ENCODE assay signal across 14 cellular contexts in the genomic region with DNA sequence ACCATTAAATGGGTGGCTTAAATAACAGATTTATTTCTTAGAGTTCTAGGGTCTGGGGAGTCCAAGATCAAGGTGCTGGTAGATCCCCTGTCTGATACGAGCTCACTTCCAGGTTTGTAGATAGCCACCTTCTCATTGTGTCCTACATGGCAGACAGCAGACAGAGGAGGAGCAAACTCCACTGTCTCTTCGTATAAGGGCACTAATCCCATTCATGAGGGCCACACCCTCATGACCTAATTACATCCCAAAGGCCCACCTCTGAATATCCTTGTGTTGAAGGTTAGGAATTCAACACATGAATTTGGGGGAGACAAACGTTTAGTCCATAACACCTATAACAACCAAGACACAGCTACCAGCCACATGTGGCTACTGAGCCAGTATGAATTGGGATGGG. TPM values are rescaled to one million over a fixed set of nuclear protein-coding genes. Genes with fewer than 3 reads are reported as not detected.
A peak's percentile ranks its signal among the peaks of the same experiment; 100 is the strongest.
DNase-seq lines count a peak whose midpoint lies in the region; ATAC-seq, FAIRE-seq and TF ChIP-seq lines count a peak whose summit lies in the region.
"Had no signal": no experiment of that assay in that cellular context is flagged by ENCODE, and none has a peak within 500 bp of the region (broad histone marks: within the 10 kb centered on the region; RNA-seq: fewer than 3 reads in every experiment).

No MANE protein-coding gene starts in this region.

- no peak overlapping the region for H3K23ac ChIP-seq in H9 (ENCODE audit: insufficient read length, low read depth, low read length)

- H3T11ph ChIP-seq in H9 (ENCODE audit: low read length) = no peak overlapping the region

- H3K9me3 ChIP-seq in HepG2 (ENCODE audit: low read length) (no peaks in the 10 kb centered on the region), right lobe of liver (no peaks in the 10 kb centered on the region), K562 (replicated peaks; ENCODE audit: control insufficient read depth, insufficient read depth, low read depth, low read length) (peaks cover 9% of the 10 kb centered on the region), H9 (ENCODE audit: control insufficient read depth, low read depth, low read length) (no peaks in the 10 kb centered on the region)

- peaks cover 0 to 10% (median 3%) of the 10 kb centered on the region in 3 donors for H3K36me3 Mint-ChIP-seq in immature natural killer cell
- H3K36me3 Mint-ChIP-seq in H9 (ENCODE audit: insufficient read depth in 1 of 3, low read depth in 3 of 3) = no peaks in the 10 kb centered on the region

- H3K27me3 ChIP-seq in HepG2 (ENCODE audit: control insufficient read depth in 1 of 2, insufficient read depth in 2 of 2, low read length in 2 of 2) (peaks cover 0 to 14% of the 10 kb centered on the region in 2 experiments; a peak in 3 of 5 replicates), right lobe of liver (no peaks in the 10 kb centered on the region), K562 (ENCODE audit: control insufficient read depth in 2 of 2, insufficient read depth in 2 of 2, low read length in 2 of 2) (no peaks in the 10 kb centered on the region), H9 (ENCODE audit: insufficient read depth, low read length) (no peaks in the 10 kb centered on the region)

- H3K4me1 ChIP-seq in HepG2 (ENCODE audit: insufficient read depth, low read length) (peaks cover 40% of the 10 kb centered on the region), right lobe of liver (no peaks in the 10 kb centered on the region), K562 (replicated peaks in 1 of 2; ENCODE audit: control insufficient read depth in 2 of 2, insufficient read depth in 2 of 2, low read length in 2 of 2) (peaks cover 52 to 58% of the 10 kb centered on the region in 2 experiments), H9 (ENCODE audit: insufficient read depth, low read length) (0 out of 2 replicates have a peak, but pooled peaks cover 2% of the 10 kb centered on the region)

- TF ChIP-seq RAD21 in HepG2 (CRISPR knock-in tag; IDR thresholded peaks at IDR 0.05) (no peak), K562 (CRISPR knock-in tag; conservative IDR thresholded peaks at IDR 0.05 in 1 of 2, IDR thresholded peaks at IDR 0.05 in 1 of 2) (no peak)

- no peak overlapping the region for H2AK5ac ChIP-seq in H9 (ENCODE audit: insufficient read length, low read length)

- FAIRE-seq in HepG2 (lab: Jason Lieb, UNC) = no peak
- FAIRE-seq in K562 (lab: Jason Lieb, UNC) = peak; percentile 26

- H3K79me2 ChIP-seq in HepG2 (ENCODE audit: insufficient read depth, low read length) = no peaks in the 10 kb centered on the region
- H3K79me2 ChIP-seq in K562 (ENCODE audit: control insufficient read depth, insufficient read depth, low read length) = peaks cover 8% of the 10 kb centered on the region; the same call in 2 of the 3 replicates
- H3K79me2 ChIP-seq in H9 (ENCODE audit: insufficient read depth, low read length) = no peaks in the 10 kb centered on the region

- peaks cover 48 to 68% (median 61%) of the 10 kb centered on the region in 3 donors for H3K27me3 Mint-ChIP-seq in immature natural killer cell (ENCODE audit: low read depth in 3 of 3)
- peaks cover 2% of the 10 kb centered on the region; the same call in 1 of the 2 replicates for H3K27me3 Mint-ChIP-seq in H9 (ENCODE audit: low read depth)

- ATAC-seq in HepG2 (no peak), right lobe of liver (no peak), K562 (no peak), GM18519 (IDR thresholded peaks at IDR 0.05; ENCODE audit: low FRiP score, unreplicated experiment) (no peak), left cardiac atrium (no peak)
- ATAC-seq: GM23338 had no signal

- H3K23me2 ChIP-seq in H9 (ENCODE audit: insufficient read length, low read depth, low read length, poor library complexity, severe bottlenecking) = no peaks in the 10 kb centered on the region

- no peak overlapping the region for H2AFZ ChIP-seq in HepG2 (ENCODE audit: low read length)
- 0 out of 2 replicates have a peak overlapping the region, but pooled peaks have one; percentile 19 for H2AFZ ChIP-seq in K562 (ENCODE audit: low read depth, low read length)
- H2AFZ ChIP-seq in H9 (ENCODE audit: low read length) = no peak overlapping the region
- H2AFZ ChIP-seq: GM23338 had no signal

- no peak for TF ChIP-seq EP300 in HepG2 (IDR thresholded peaks at IDR 0.05; ENCODE audit: low read depth in 2 of 2, low read length in 2 of 2)
- no peak for TF ChIP-seq EP300 in HepG2 (CRISPR knock-in tag; IDR thresholded peaks at IDR 0.05; ENCODE audit: borderline replicate concordance)
- no peak for TF ChIP-seq EP300 in K562 (IDR thresholded peaks at IDR 0.05; ENCODE audit: low read length)

- CTCF ChIA-PET in HepG2 (lab: Yijun Ruan, JAX; ENCODE audit: low intra/inter-chr PET ratio, low total read pairs) (no interaction called here), K562 (lab: Yijun Ruan, JAX; ENCODE audit: low intra/inter-chr PET ratio) (no interaction called here)

- H3K9ac ChIP-seq in HepG2 (ENCODE audit: insufficient read depth, low read depth, low read length) (no peak overlapping the region), K562 (ENCODE audit: insufficient read depth in 1 of 2, low read depth in 2 of 2, low read length in 2 of 2) (peak overlapping the region; percentile 24 to 82; a peak in 3 of 4 replicates), H9 (ENCODE audit: extremely low read depth, insufficient read length, low read length) (no peak overlapping the region)

- H2BK5ac ChIP-seq in H9 (ENCODE audit: insufficient read length, low read length) = no peak overlapping the region

- intact Hi-C loops in HepG2 (cut with micrococcal nuclease; ENCODE audit: unreplicated experiment) = no loop called here
- intact Hi-C loops in right lobe of liver (cut with DNase I) = no loop called here
- intact Hi-C loops in K562 (cut with micrococcal nuclease) = loop anchor here (5.0 kb wide), 1 partner anchor 233 kb away; no protein-coding TSS in a partner anchor
- intact Hi-C loops in left cardiac atrium (cut with DNase I) = no loop called here

- no peaks in the 10 kb centered on the region for H3K79me1 ChIP-seq in H9 (ENCODE audit: insufficient read depth, low read depth, low read length, poor library complexity, severe bottlenecking)

- H4K20me1 ChIP-seq in HepG2 (ENCODE audit: insufficient read depth, low read length) (no peaks in the 10 kb centered on the region), K562 (replicated peaks; ENCODE audit: control insufficient read depth, insufficient read depth, low read length) (no peaks in the 10 kb centered on the region), H9 (ENCODE audit: control insufficient read depth, insufficient read depth, insufficient read length) (no peaks in the 10 kb centered on the region)

- H3K27ac ChIP-seq in HepG2 (ENCODE audit: extremely low read length, insufficient read depth, low read length) (no peak overlapping the region), right lobe of liver (no peak overlapping the region), K562 (ENCODE audit: extremely low read depth, low read depth, low read length) (peak overlapping the region; percentile 100), H9 (ENCODE audit: insufficient read length, low read depth, low read length) (no peak overlapping the region)
- H3K27ac ChIP-seq: HL-60 had no signal

- H3K4me1 Mint-ChIP-seq in immature natural killer cell = peaks cover 78 to 83% of the 10 kb centered on the region in 2 donors
- peaks cover 28 to 31% of the 10 kb centered on the region in 2 experiments for H3K4me1 Mint-ChIP-seq in H9
- H3K4me1 Mint-ChIP-seq: B cell had no signal

- H4K5ac ChIP-seq in H9 (ENCODE audit: insufficient read length, low read depth, low read length) = no peak overlapping the region

- no peak overlapping the region for H2BK120ac ChIP-seq in H9 (ENCODE audit: low read depth, low read length, poor library complexity, severe bottlenecking)

- H3K4me3 Mint-ChIP-seq in immature natural killer cell (peak overlapping the region; percentile 17 to 69 (median 46)), H9 (no peak overlapping the region)
- H3K4me3 Mint-ChIP-seq: B cell, GM23338 had no signal

- H3K4me3 ChIP-seq in HepG2 (replicated peaks in 1 of 3; ENCODE audit: insufficient read depth in 1 of 3, low read depth in 2 of 3, low read length in 3 of 3) (no peak overlapping the region), right lobe of liver (no peak overlapping the region), K562 (no peak overlapping the region)
- H3K4me3 ChIP-seq: GM23338 had no signal

- no peak overlapping the region for H3K56ac ChIP-seq in H9 (ENCODE audit: insufficient read length, low read depth, low read length)

- no peak overlapping the region for H3K18ac ChIP-seq in H9 (ENCODE audit: insufficient read length, low read depth, low read length)

- no peak overlapping the region for H3K4ac ChIP-seq in H9 (ENCODE audit: low read depth, low read length)

- no peak overlapping the region for H4K91ac ChIP-seq in H9 (ENCODE audit: insufficient read length, low read depth, low read length)

- H3K9me3 Mint-ChIP-seq in immature natural killer cell (peaks cover 4 to 16% (median 13%) of the 10 kb centered on the region in 6 donors), H9 (peaks cover 7 to 8% of the 10 kb centered on the region in 2 experiments)

- POLR2A ChIA-PET in HepG2 (lab: Yijun Ruan, JAX) (no interaction called here), K562 (lab: Yijun Ruan, JAX) (interaction anchor here (1.4 kb wide), 1 partner anchor 54 kb away, joined by 3 read pairs; no protein-coding TSS in a partner anchor)

- in situ Hi-C loops in HepG2 (cut with HindIII; ENCODE audit: extremely low pct_ligation_motif_present, low pct_unique_long_range_greater_than_20kb) = loop anchor here (5.0 to 25.0 kb wide), 2 partner anchors 43 to 373 kb away; partner anchors contain the start of gene HSP90AA1
- in situ Hi-C loops in K562 (cut with MboI) = no loop called here

- TF ChIP-seq POLR2A in HepG2 (IDR thresholded peaks at IDR 0.05; ENCODE audit: insufficient read depth in 1 of 2, low read depth in 2 of 2, low read length in 2 of 2) (no peak), right lobe of liver (IDR thresholded peaks at IDR 0.05) (no peak), K562 (conservative IDR thresholded peaks at IDR 0.05) (no peak)

- H2BK15ac ChIP-seq in H9 (ENCODE audit: low read depth, low read length) = no peak overlapping the region

- WGBS in HepG2 (ENCODE audit: low lambda C conversion rate) = 0% methylated on average over 3 of the region's 3 CpGs
- 82% methylated on average over 3 of the region's 3 CpGs for WGBS in right lobe of liver (ENCODE audit: insufficient coverage, low coverage, low lambda C conversion rate, missing lambda C conversion rate)
- 3% methylated on average over 3 of the region's 3 CpGs for WGBS in K562 (ENCODE audit: insufficient coverage, low coverage, missing lambda C conversion rate)
- no CpG with 5 or more reads among the region's 3 CpGs for whole genome bisulfite sequencing in H9 (ENCODE audit: extremely low coverage, insufficient read length, low lambda C conversion rate)

- peak overlapping the region; percentile 97 to 100 (median 98) for H3K27ac Mint-ChIP-seq in immature natural killer cell
- H3K27ac Mint-ChIP-seq in H9 = no peak overlapping the region; a peak in 1 of 7 replicates
- H3K27ac Mint-ChIP-seq: B cell, GM23338 had no signal

- no peaks in the 10 kb centered on the region for H3K36me3 ChIP-seq in HepG2 (replicated peaks in 1 of 2; ENCODE audit: control insufficient read depth in 1 of 2, insufficient read depth in 2 of 2, low read length in 2 of 2)
- no peaks in the 10 kb centered on the region for H3K36me3 ChIP-seq in right lobe of liver
- H3K36me3 ChIP-seq in K562 (ENCODE audit: control insufficient read depth, insufficient read depth, low read length) = no peaks in the 10 kb centered on the region

- H2BK12ac ChIP-seq in H9 (ENCODE audit: insufficient read length, low read depth, low read length) = no peak overlapping the region

- no peak overlapping the region for H2BK20ac ChIP-seq in H9 (ENCODE audit: low read depth, low read length, poor library complexity, severe bottlenecking)

- no peak for TF ChIP-seq CTCF in HepG2 (CRISPR knock-in tag; IDR thresholded peaks at IDR 0.05)
- no peak for TF ChIP-seq CTCF in right lobe of liver (IDR thresholded peaks at IDR 0.05)
- TF ChIP-seq CTCF in K562 (IDR thresholded peaks at IDR 0.05 in 2 of 3, conservative IDR thresholded peaks at IDR 0.05 in 1 of 3; ENCODE audit: insufficient read depth in 2 of 3, low read depth in 1 of 3, low read length in 3 of 3) = no peak
- TF ChIP-seq CTCF in H9 (conservative IDR thresholded peaks at IDR 0.05) = no peak

- BruUV-seq in HepG2 (replicated peaks; lab: Mats Ljungman, UMichigan) (no TSS peak), K562 (replicated peaks; lab: Mats Ljungman, UMichigan) (no TSS peak)

- H3K14ac ChIP-seq in H9 (ENCODE audit: insufficient read depth, low read length) = no peak overlapping the region

- no peak overlapping the region for H4K8ac ChIP-seq in H9 (replicated peaks; ENCODE audit: insufficient read length, low read depth, low read length)

- no peaks in the 10 kb centered on the region for H3K9me1 ChIP-seq in K562 (ENCODE audit: control insufficient read depth, insufficient read depth, low read length)

- no peak for DNase-seq in HepG2 (ENCODE audit: low spot score)
- no peak for DNase-seq in right lobe of liver
- DNase-seq in K562 (ENCODE audit: extremely low read depth in 1 of 4, low spot score in 3 of 4) = peak in 3 of 4 experiments; percentile 2 to 55 (median 6)
- no peak for DNase-seq in immature natural killer cell
- no peak for DNase-seq in NCI-H510A treated with DMSO at 0.1 percent for 48 hours (lab: John Stamatoyannopoulos, UW)
- DNase-seq in H9 = no peak
- DNase-seq in left cardiac atrium = no peak
- DNase-seq: ACHN, C1 segment of cervical spinal cord, KBM-7 had no signal

- H3K4me2 ChIP-seq in HepG2 (ENCODE audit: low read depth, low read length) (no peak overlapping the region), K562 (ENCODE audit: insufficient read depth, low read length) (peak overlapping the region; percentile 80), H9 (ENCODE audit: insufficient read depth, insufficient read length, low read length) (no peak overlapping the region)
- H3K4me2 ChIP-seq: GM23338 had no signal

RNA-seq across cellular contexts. Expression of gene PPP2R5C, which starts 47.1 kb away (rescaled TPM):
- 74.3 and 94.8 TPM in 2 replicates for total RNA-seq in HepG2 (2016; rRNA removed; fragmentation: Illumina TruSeq; extraction: Trizol)
- 82.8 and 86.5 TPM in 2 replicates for total RNA-seq in HepG2 (2016; cell fraction: cytosol; rRNA removed; fragmentation: Illumina TruSeq; extraction: Trizol; ENCODE audit: low read depth)
- total RNA-seq in HepG2 (2016; cell fraction: insoluble cytoplasmic fraction; rRNA removed; fragmentation: Illumina TruSeq; extraction: Trizol) = 71.4 and 92.2 TPM in 2 replicates
- 125 and 142 TPM in 2 replicates for total RNA-seq in HepG2 (2016; cell fraction: membrane; rRNA removed; fragmentation: Illumina TruSeq; extraction: Trizol)
- 51.6 and 56.6 TPM in 2 replicates for total RNA-seq in HepG2 (2016; cell fraction: nucleus; rRNA removed; fragmentation: Illumina TruSeq; extraction: Trizol)
- 68.1 and 78.5 TPM in 2 replicates for polyA plus RNA-seq in HepG2 (2011; rRNA removed)
- 38.4 and 55.1 TPM in 2 replicates for polyA plus RNA-seq in HepG2 (2011; cell fraction: cytosol; rRNA removed)
- polyA plus RNA-seq in HepG2 (2011; cell fraction: nucleus; rRNA removed) = 57.2 and 60.5 TPM in 2 replicates
- polyA plus RNA-seq in HepG2 (2012) = 61.1 and 92.0 TPM in 2 replicates
- polyA plus RNA-seq in HepG2 (2016; cell fraction: cytosol; fragmentation: Illumina TruSeq; extraction: Trizol; ENCODE audit: low read depth) = 97.1 and 105 TPM in 2 replicates
- polyA plus RNA-seq in HepG2 (2016; cell fraction: insoluble cytoplasmic fraction; fragmentation: Illumina TruSeq; extraction: Trizol; ENCODE audit: low read depth) = 87.9 and 89.9 TPM in 2 replicates
- polyA plus RNA-seq in HepG2 (2016; cell fraction: membrane; fragmentation: Illumina TruSeq; extraction: Trizol; ENCODE audit: low read depth) = 110 and 121 TPM in 2 replicates
- polyA plus RNA-seq in HepG2 (2016; cell fraction: nucleus; fragmentation: Illumina TruSeq; extraction: Trizol; ENCODE audit: insufficient read depth, low read depth) = 63.8 and 64.0 TPM in 2 replicates
- 69.0 and 106 TPM in 2 replicates for polyA minus RNA-seq in HepG2 (2011; rRNA and poly(A)+ RNA removed; ENCODE audit: low replicate concordance)
- polyA minus RNA-seq in HepG2 (2011; cell fraction: cytosol; rRNA and poly(A)+ RNA removed) = 67.1 and 70.9 TPM in 2 replicates
- 110 and 115 TPM in 2 replicates for polyA minus RNA-seq in HepG2 (2011; cell fraction: nucleus; rRNA and poly(A)+ RNA removed)
- 10 to 100 TPM; 44.9 to 74.5 (median 55.3) TPM for total RNA-seq in right lobe of liver
- 275 and 554 TPM in 2 replicates for total RNA-seq in K562 (2011; cell fraction: chromatin; rRNA removed; ENCODE audit: low replicate concordance)
- 143 and 198 TPM in 2 replicates for total RNA-seq in K562 (2011; cell fraction: nucleolus; rRNA removed)
- 367 and 537 TPM in 2 replicates for total RNA-seq in K562 (2011; cell fraction: nucleoplasm; rRNA removed)
- 263 and 295 TPM in 2 replicates for total RNA-seq in K562 (2014; rRNA removed)
- total RNA-seq in K562 (2014; rRNA removed; fragmentation: Illumina TruSeq; extraction: Trizol) = 395 and 448 TPM in 2 replicates
- total RNA-seq in K562 (2015; rRNA removed; fragmentation: Illumina TruSeq; extraction: Trizol) = 284 and 309 TPM in 2 replicates
- 395 and 398 TPM in 2 replicates for total RNA-seq in K562 (2021)
- polyA plus RNA-seq in K562 (2011; rRNA removed) = 266 and 328 TPM in 2 replicates
- polyA plus RNA-seq in K562 (2011; cell fraction: cytosol; rRNA removed) = 100 and 189 TPM in 2 replicates
- polyA plus RNA-seq in K562 (2011; cell fraction: nucleus; rRNA removed) = 140 and 172 TPM in 2 replicates
- polyA plus RNA-seq in K562 (2012) = 237 and 317 TPM in 2 replicates
- polyA plus RNA-seq in K562 (2014; fragmentation: Illumina TruSeq; extraction: Trizol) = 383 and 443 TPM in 2 replicates
- polyA plus RNA-seq in K562 (2014; fragmentation: Nextera tagmentation; extraction: Ambion mirVana) = 100 to 1,000 TPM; 517 to 617 TPM
- polyA plus RNA-seq in K562 (2014; rRNA removed) = 284 and 315 TPM in 2 replicates
- 312 and 332 TPM in 2 replicates for polyA minus RNA-seq in K562 (2011; rRNA and poly(A)+ RNA removed)
- polyA minus RNA-seq in K562 (2011; cell fraction: cytosol; rRNA and poly(A)+ RNA removed) = 118 and 128 TPM in 2 replicates
- 87.6 and 141 TPM in 2 replicates for polyA minus RNA-seq in K562 (2011; cell fraction: nucleus; rRNA and poly(A)+ RNA removed)
- 100 to 1,000 TPM; 214 to 250 (median 236) TPM for polyA plus RNA-seq in immature natural killer cell
- 92.8 and 93.0 TPM in 2 replicates for total RNA-seq in H9 (2021)
- 100 to 1,000 TPM; 126 to 142 TPM for total RNA-seq in left cardiac atrium

Comparison
In these comparisons a context has a peak if more than half of its experiments do, and no peak if none do; other contexts are left out.
1. DNase-seq: peak in K562 (3 of 4); none in HepG2 (single experiment), right lobe of liver (0 of 3), immature natural killer cell (0 of 3), NCI-H510A treated with DMSO at 0.1 percent for 48 hours (single experiment), H9 (single experiment) and left cardiac atrium (single experiment).
2. H3K9ac ChIP-seq: peak in K562 (2 of 2); none in HepG2 (single experiment) and H9 (single experiment).
3. H3K27ac Mint-ChIP-seq: peak in immature natural killer cell (6 of 6); none in H9 (0 of 3).
4. H3K4me3 Mint-ChIP-seq: peak in immature natural killer cell (5 of 5); none in H9 (0 of 2).
5. Of the 241 proteins assayed by ChIP-seq in both HepG2 and K562: peak only in HepG2: none; only in K562: CREB3; in both: none; in neither: 239; mixed calls (peak in some experiments, not most) for 1.